In genomic region chr2:99608092-99608491, GRCh38 we compare ENCODE assay signal across 18 cellular contexts.
A peak's percentile ranks its signal among the peaks of the same experiment; 100 is the strongest.
DNase-seq lines count a peak whose midpoint lies in the region; ATAC-seq and TF ChIP-seq lines count a peak whose summit lies in the region.
"Had no signal": no experiment of that assay in that cellular context is flagged by ENCODE, and none has a peak within 500 bp of the region (broad histone marks: within the 10 kb centered on the region; RNA-seq: fewer than 3 reads in every experiment).

No MANE protein-coding gene starts in this region.

- no peaks in the 10 kb centered on the region for H3K79me2 ChIP-seq in osteoblast (ENCODE audit: insufficient read depth, low read length)

- H4K20me1 ChIP-seq in osteoblast (ENCODE audit: insufficient read depth, low read length): no peaks in the 10 kb centered on the region

- TF ChIP-seq CTCF in coronary artery (IDR thresholded peaks at IDR 0.05) (no peak), osteoblast (IDR thresholded peaks at IDR 0.05; ENCODE audit: extremely low read depth, low read depth, low read length) (peak; percentile 24)

- DNase-seq in NCI-H748 (lab: John Stamatoyannopoulos, UW; ENCODE audit: unreplicated experiment) (peak; percentile 4), NCI-H748 treated with DMSO at 0.1 percent for 48 hours (lab: John Stamatoyannopoulos, UW) (no peak), NCI-H446 (lab: John Stamatoyannopoulos, UW) (peak; percentile 39 to 80), coronary artery (ENCODE audit: low spot score) (no peak), osteoblast (ENCODE audit: insufficient read length, low spot score, missing footprints) (no peak)
- DNase-seq in stimulated activated naive CD8-positive, alpha-beta T cell treated with anti-CD3 and anti-CD28 coated beads, Interleukin-15, amount 100 ng/mL, for 72 hours: no peak
- DNase-seq: activated CD4-positive, alpha-beta T cell treated with anti-CD3 and anti-CD28 coated beads, Interleukin-2, amount 10 ng/mL, durations not matched to agents 7 days and 5 days; activated naive CD4-positive, alpha-beta T cell; aorta; Caco-2; esophagus squamous epithelium; KBM-7; kidney; right lobe of liver had no signal

- H3K27ac ChIP-seq in coronary artery: no peak overlapping the region
- H3K27ac ChIP-seq in osteoblast (ENCODE audit: low read depth, low read length): no peak overlapping the region
- H3K27ac ChIP-seq: esophagus squamous epithelium, right lobe of liver, SK-N-MC had no signal

- H3K4me1 ChIP-seq in osteoblast (ENCODE audit: insufficient read depth, low read length): peaks cover 13% of the 10 kb centered on the region
- H3K4me1 ChIP-seq: esophagus squamous epithelium, right lobe of liver had no signal

- H3K27ac Mint-ChIP-seq in stimulated activated naive CD8-positive, alpha-beta T cell treated with anti-CD3 and anti-CD28 coated beads, Interleukin-15, amount 100 ng/mL, for 72 hours: no peak overlapping the region
- H3K27ac Mint-ChIP-seq: activated CD4-positive, alpha-beta T cell treated with anti-CD3 and anti-CD28 coated beads, Interleukin-2, amount 10 ng/mL, durations not matched to agents 7 days and 5 days; mesothelial cell of epicardium had no signal

- no peaks in the 10 kb centered on the region for H3K4me1 Mint-ChIP-seq in stimulated activated naive CD8-positive, alpha-beta T cell treated with anti-CD3 and anti-CD28 coated beads, Interleukin-15, amount 100 ng/mL, for 72 hours
- H3K4me1 Mint-ChIP-seq: activated CD4-positive, alpha-beta T cell treated with anti-CD3 and anti-CD28 coated beads, Interleukin-2, amount 10 ng/mL, durations not matched to agents 7 days and 5 days had no signal

- H3K9me3 Mint-ChIP-seq in stimulated activated naive CD8-positive, alpha-beta T cell treated with anti-CD3 and anti-CD28 coated beads, Interleukin-15, amount 100 ng/mL, for 72 hours: no peaks in the 10 kb centered on the region
- H3K9me3 Mint-ChIP-seq: activated CD4-positive, alpha-beta T cell treated with anti-CD3 and anti-CD28 coated beads, Interleukin-2, amount 10 ng/mL, durations not matched to agents 7 days and 5 days; mesothelial cell of epicardium had no signal

- no peaks in the 10 kb centered on the region for H3K36me3 ChIP-seq in osteoblast (ENCODE audit: insufficient read depth, low read length)
- H3K36me3 ChIP-seq: esophagus squamous epithelium, right lobe of liver had no signal

- no peaks in the 10 kb centered on the region for H3K27me3 Mint-ChIP-seq in stimulated activated naive CD8-positive, alpha-beta T cell treated with anti-CD3 and anti-CD28 coated beads, Interleukin-15, amount 100 ng/mL, for 72 hours
- H3K27me3 Mint-ChIP-seq: activated CD4-positive, alpha-beta T cell treated with anti-CD3 and anti-CD28 coated beads, Interleukin-2, amount 10 ng/mL, durations not matched to agents 7 days and 5 days had no signal

- H3K4me2 ChIP-seq in osteoblast (ENCODE audit: insufficient read depth, low read length): no peak overlapping the region

- H3K9me3 ChIP-seq in osteoblast (ENCODE audit: low read depth, low read length): no peaks in the 10 kb centered on the region
- H3K9me3 ChIP-seq: Caco-2, esophagus squamous epithelium, right lobe of liver had no signal

- ATAC-seq in HG03442 (IDR thresholded peaks at IDR 0.05; ENCODE audit: unreplicated experiment): no peak
- ATAC-seq in GM21737 (IDR thresholded peaks at IDR 0.05; ENCODE audit: unreplicated experiment): no peak
- no peak for ATAC-seq in stimulated activated naive CD8-positive, alpha-beta T cell treated with anti-CD3 and anti-CD28 coated beads, Interleukin-15, amount 100 ng/mL, for 72 hours
- ATAC-seq: right lobe of liver had no signal

- H3K27me3 ChIP-seq in osteoblast (ENCODE audit: insufficient read depth, low read length): no peaks in the 10 kb centered on the region
- H3K27me3 ChIP-seq: esophagus squamous epithelium, right lobe of liver had no signal

- H2AFZ ChIP-seq in osteoblast (ENCODE audit: low read length): no peak overlapping the region

- no peak overlapping the region for H3K4me3 Mint-ChIP-seq in stimulated activated naive CD8-positive, alpha-beta T cell treated with anti-CD3 and anti-CD28 coated beads, Interleukin-15, amount 100 ng/mL, for 72 hours
- H3K4me3 Mint-ChIP-seq: activated CD4-positive, alpha-beta T cell treated with anti-CD3 and anti-CD28 coated beads, Interleukin-2, amount 10 ng/mL, durations not matched to agents 7 days and 5 days; mesothelial cell of epicardium had no signal

- peak overlapping the region; percentile 8 for H3K4me3 ChIP-seq in coronary artery
- H3K4me3 ChIP-seq in osteoblast (ENCODE audit: insufficient read depth, low read length): no peak overlapping the region
- H3K4me3 ChIP-seq: esophagus squamous epithelium, right lobe of liver, SK-N-MC had no signal

Comparison
In these comparisons a context has a peak if more than half of its experiments do, and no peak if none do; other contexts are left out.
1. DNase-seq: peak in NCI-H748 (single experiment) and NCI-H446 (2 of 2); none in NCI-H748 treated with DMSO at 0.1 percent for 48 hours (single experiment), coronary artery (single experiment), osteoblast (single experiment) and stimulated activated naive CD8-positive, alpha-beta T cell treated with anti-CD3 and anti-CD28 coated beads, Interleukin-15, amount 100 ng/mL, for 72 hours (0 of 2).